ENCODE assay signal across 17 cellular contexts in genomic region chr5:150999704-151000452, GRCh38. TPM values are rescaled to one million over a fixed set of nuclear protein-coding genes. Genes with fewer than 3 reads are reported as not detected.
DNase-seq lines count a peak whose midpoint lies in the region; ATAC-seq and TF ChIP-seq lines count a peak whose summit lies in the region.
"Had no signal": no experiment of that assay in that cellular context is flagged by ENCODE, and none has a peak within 500 bp of the region (broad histone marks: within the 10 kb centered on the region; RNA-seq: fewer than 3 reads in every experiment).

No MANE protein-coding gene starts in this region.

- peak; percentile 37 to 61 for ATAC-seq in gastrocnemius medialis
- no peak for ATAC-seq in activated T-helper 17 cell treated with anti-CD3 and anti-CD28 coated beads, Interleukin-2, amount 50 U/mL, for 72 hours (replicated peaks)
- ATAC-seq in HG03097 (IDR thresholded peaks at IDR 0.05; ENCODE audit: low FRiP score, unreplicated experiment): no peak
- ATAC-seq: mucosa of descending colon had no signal

- peaks cover 7% of the 10 kb centered on the region for H3K27me3 Mint-ChIP-seq in activated T-helper 17 cell treated with anti-CD3 and anti-CD28 coated beads, Interleukin-2, amount 50 U/mL, for 72 hours
- H3K27me3 Mint-ChIP-seq: activated naive CD8-positive, alpha-beta T cell treated with anti-CD3 and anti-CD28 coated beads for 36 hours had no signal

- no peak overlapping the region for H3K4me3 Mint-ChIP-seq in activated T-helper 17 cell treated with anti-CD3 and anti-CD28 coated beads, Interleukin-2, amount 50 U/mL, for 72 hours
- H3K4me3 Mint-ChIP-seq: activated B cell treated with CpG ODN at 0.5 μM for 24 hours; activated naive CD8-positive, alpha-beta T cell treated with anti-CD3 and anti-CD28 coated beads for 36 hours; immature natural killer cell had no signal

- H3K36me3 ChIP-seq in MG63 (no peaks in the 10 kb centered on the region), brain microvascular endothelial cell (replicated peaks) (no peaks in the 10 kb centered on the region), right atrium auricular region (no peaks in the 10 kb centered on the region), gastrocnemius medialis (no peaks in the 10 kb centered on the region)

- H3K9me3 ChIP-seq in MG63 (no peaks in the 10 kb centered on the region), right atrium auricular region (no peaks in the 10 kb centered on the region), gastrocnemius medialis (no peaks in the 10 kb centered on the region)
- H3K9me3 ChIP-seq: mucosa of descending colon had no signal

- H3K4me1 ChIP-seq in right atrium auricular region (peaks cover 0 to 28% of the 10 kb centered on the region in 2 donors), gastrocnemius medialis (peaks cover 10 to 17% of the 10 kb centered on the region in 2 donors)

- no peaks in the 10 kb centered on the region for H3K36me3 Mint-ChIP-seq in activated T-helper 17 cell treated with anti-CD3 and anti-CD28 coated beads, Interleukin-2, amount 50 U/mL, for 72 hours (ENCODE audit: low read depth)
- H3K36me3 Mint-ChIP-seq: activated naive CD8-positive, alpha-beta T cell treated with anti-CD3 and anti-CD28 coated beads for 36 hours; immature natural killer cell had no signal

- TF ChIP-seq POLR2A in gastrocnemius medialis (IDR thresholded peaks at IDR 0.05): no peak

- H3K4me3 ChIP-seq in MG63 (no peak overlapping the region), brain microvascular endothelial cell (ENCODE audit: low read depth, low read length) (no peak overlapping the region), right atrium auricular region (no peak overlapping the region), gastrocnemius medialis (no peak overlapping the region)
- H3K4me3 ChIP-seq: mucosa of descending colon had no signal

- intact Hi-C loops in gastrocnemius medialis (cut with DNase I; ENCODE audit: low total_unique reads): no loop called here

- H3K9me3 Mint-ChIP-seq in activated T-helper 17 cell treated with anti-CD3 and anti-CD28 coated beads, Interleukin-2, amount 50 U/mL, for 72 hours: no peaks in the 10 kb centered on the region
- H3K9me3 Mint-ChIP-seq: activated B cell treated with CpG ODN at 0.5 μM for 24 hours, immature natural killer cell had no signal

- in situ Hi-C loops in brain microvascular endothelial cell (cut with HindIII; ENCODE audit: low pct_ligation_motif_present, low sequenced_read_pairs) (no loop called here), gastrocnemius medialis (cut with MboI; ENCODE audit: low sequenced_read_pairs in 4 of 4) (loop anchor here in 2 of 4 donors (5.0 to 10.0 kb wide), 4 partner anchors 42 to 117 kb away; no protein-coding TSS in a partner anchor)

- no peak overlapping the region for H3K27ac ChIP-seq in brain microvascular endothelial cell
- H3K27ac ChIP-seq in right atrium auricular region: no peak overlapping the region
- H3K27ac ChIP-seq in gastrocnemius medialis: no peak overlapping the region

- DNase-seq in MG63 (peak; percentile 73), brain microvascular endothelial cell (peak; percentile 30), right atrium auricular region (ENCODE audit: low spot score) (peak; percentile 75), gastrocnemius medialis (peak in 1 of 2 donors; percentile 59), HCEC 1CT (no peak), NCI-H187 treated with DMSO at 0.1 percent for 48 hours (lab: John Stamatoyannopoulos, UW) (no peak)
- DNase-seq: activated B cell treated with CpG ODN at 0.5 μM for 24 hours; activated CD8-positive, alpha-beta memory T cell treated with anti-CD3 and anti-CD28 coated beads, Interleukin-2, amount 50 U/mL, for 48 hours; activated naive CD8-positive, alpha-beta T cell treated with anti-CD3 and anti-CD28 coated beads for 36 hours; dermis blood vessel endothelial cell; foreskin melanocyte; immature natural killer cell; mucosa of descending colon; stimulated activated CD4-positive, alpha-beta T cell treated with anti-CD3 and anti-CD28 coated beads, Interleukin-1b, Interleukin-23, amount 100 ng/mL, for 48 hours had no signal

- H3K4me1 Mint-ChIP-seq in activated T-helper 17 cell treated with anti-CD3 and anti-CD28 coated beads, Interleukin-2, amount 50 U/mL, for 72 hours: no peaks in the 10 kb centered on the region
- H3K4me1 Mint-ChIP-seq: activated B cell treated with CpG ODN at 0.5 μM for 24 hours; activated naive CD8-positive, alpha-beta T cell treated with anti-CD3 and anti-CD28 coated beads for 36 hours; immature natural killer cell had no signal

- H3K27ac Mint-ChIP-seq in activated T-helper 17 cell treated with anti-CD3 and anti-CD28 coated beads, Interleukin-2, amount 50 U/mL, for 72 hours: no peak overlapping the region
- H3K27ac Mint-ChIP-seq: activated B cell treated with CpG ODN at 0.5 μM for 24 hours; activated naive CD8-positive, alpha-beta T cell treated with anti-CD3 and anti-CD28 coated beads for 36 hours had no signal

- H3K27me3 ChIP-seq in MG63 (no peaks in the 10 kb centered on the region), brain microvascular endothelial cell (replicated peaks) (no peaks in the 10 kb centered on the region), right atrium auricular region (no peaks in the 10 kb centered on the region), gastrocnemius medialis (no peaks in the 10 kb centered on the region)

- TF ChIP-seq CTCF in brain microvascular endothelial cell (IDR thresholded peaks at IDR 0.05; ENCODE audit: low read depth, low read length, missing control alignments) (no peak), right atrium auricular region (IDR thresholded peaks at IDR 0.05) (no peak), gastrocnemius medialis (IDR thresholded peaks at IDR 0.05 in 4 of 5, conservative IDR thresholded peaks at IDR 0.05 in 1 of 5) (no peak)

RNA-seq across cellular contexts. Expression of gene GPX3, which starts 20.5 kb away (rescaled TPM):
- total RNA-seq in MG63 (2014; rRNA removed; shearing (Covaris generic); ENCODE audit: low replicate concordance): 2.3 and 5.6 TPM in 2 replicates
- total RNA-seq in right atrium auricular region: 1,000 to 10,000 TPM; 2,222 to 2,480 TPM
- total RNA-seq in gastrocnemius medialis: 1,000 to 10,000 TPM in 1 of 4 donors, 100 to 1,000 TPM in 3; 504 to 1,227 (median 655) TPM
- total RNA-seq in activated T-helper 17 cell treated with anti-CD3 and anti-CD28 coated beads, Interleukin-2, amount 50 U/mL, for 72 hours: not detected
- total RNA-seq: activated naive CD8-positive, alpha-beta T cell treated with anti-CD3 and anti-CD28 coated beads for 36 hours; OCI-LY7 had no signal

Comparison
In these comparisons a context has a peak if more than half of its experiments do, and no peak if none do; other contexts are left out.
1. DNase-seq: peak in MG63 (single experiment), brain microvascular endothelial cell (single experiment) and right atrium auricular region (single experiment); none in HCEC 1CT (single experiment) and NCI-H187 treated with DMSO at 0.1 percent for 48 hours (single experiment).
2. ATAC-seq: peak in gastrocnemius medialis (2 of 2); none in activated T-helper 17 cell treated with anti-CD3 and anti-CD28 coated beads, Interleukin-2, amount 50 U/mL, for 72 hours (single experiment) and HG03097 (single experiment).
3. RNA of gene GPX3, which starts 20.5 kb away (total RNA-seq): 2,222 to 2,480 TPM in right atrium auricular region and 504 to 1,227 TPM in gastrocnemius medialis; 2.3 to 5.6 TPM in MG63 and not detected in activated T-helper 17 cell treated with anti-CD3 and anti-CD28 coated beads, Interleukin-2, amount 50 U/mL, for 72 hours; every median in the first group is over 10 times any median in the second.